In genomic region chr12:110049034-110049433, GRCh38 we compare ENCODE assay signal across 8 cellular contexts. TPM values are rescaled to one million over a fixed set of nuclear protein-coding genes. Genes with fewer than 3 reads are reported as not detected.
DNase-seq lines count a peak whose midpoint lies in the region; ATAC-seq, FAIRE-seq and TF ChIP-seq lines count a peak whose summit lies in the region.
"Not testable (repeated sequence)": the region's sequence is repeated elsewhere in the genome, so short reads cannot be mapped to it uniquely, and the experiment has no call there.

No MANE protein-coding gene starts in this region.

- CTCF ChIA-PET in endothelial cell of umbilical vein (lab: Charles Lee): not testable (repeated sequence)

- in situ Hi-C loops in transverse colon (cut with MboI; ENCODE audit: low pct_ligation_motif_present in 1 of 4, low pct_unique_long_range_greater_than_20kb in 1 of 4, low sequenced_read_pairs in 3 of 4): not testable (repeated sequence)

- H3K79me2 ChIP-seq in endothelial cell of umbilical vein (ENCODE audit: control insufficient read depth, insufficient read depth, low read length): peaks cover 16% of the 10 kb centered on the region

- H3K4me3 ChIP-seq in GM06990 (replicated peaks; ENCODE audit: low read depth, low read length) (peak overlapping the region; percentile 86), HUES64 (ENCODE audit: low read length) (peak overlapping the region; percentile 81), SK-N-MC (peak overlapping the region; percentile 96), endothelial cell of umbilical vein (replicated peaks in 1 of 3; ENCODE audit: insufficient read depth in 1 of 3, low read depth in 1 of 3, low read length in 3 of 3) (peak overlapping the region in 2 of 3 experiments; percentile 61 to 87), left lung (peak overlapping the region in 1 of 2 donors; percentile 94), pancreas (peak overlapping the region in 3 of 4 donors; percentile 79 to 84 (median 80)), transverse colon (peak overlapping the region in 2 of 4 donors; percentile 79 to 82)

- H3K27me3 ChIP-seq in GM06990 (replicated peaks; ENCODE audit: control insufficient read depth, insufficient read depth, low read length); HUES64 (ENCODE audit: insufficient read depth, low read length); endothelial cell of umbilical vein (ENCODE audit: control insufficient read depth in 2 of 2, insufficient read depth in 2 of 2, low read length in 2 of 2); left lung; pancreas; transverse colon: not testable (repeated sequence)

- not testable (repeated sequence) for H3K4me1 ChIP-seq in HUES64 (ENCODE audit: insufficient read depth, low read length); endothelial cell of umbilical vein (ENCODE audit: control insufficient read depth, extremely low read depth, insufficient read depth, low read length); pancreas
- H3K4me1 ChIP-seq in left lung (peaks cover 15 to 29% of the 10 kb centered on the region in 2 donors), transverse colon (peaks cover 9 to 23% (median 14%) of the 10 kb centered on the region in 4 donors)

- not testable (repeated sequence) for H3K9me1 ChIP-seq in endothelial cell of umbilical vein (replicated peaks; ENCODE audit: control insufficient read depth, extremely low read depth, insufficient read depth, low read length)

- POLR2A ChIA-PET in endothelial cell of umbilical vein (lab: Charles Lee): not testable (repeated sequence)

- TF ChIP-seq POLR2A in endothelial cell of umbilical vein (IDR thresholded peaks at IDR 0.05; ENCODE audit: low read depth, low read length); transverse colon (IDR thresholded peaks at IDR 0.05): not testable (repeated sequence)

- not testable (repeated sequence) for FAIRE-seq in endothelial cell of umbilical vein (lab: Jason Lieb, UNC); pancreas (lab: Jason Lieb, UNC)

- intact Hi-C loops in endothelial cell of umbilical vein (cut with micrococcal nuclease); left lung (cut with DNase I); pancreas (cut with DNase I); transverse colon (cut with DNase I; ENCODE audit: low total_unique reads): not testable (repeated sequence)

- 90% methylated on average over 11 of the region's 11 CpGs for WGBS in HUES64
- WGBS in pancreas, 2 donors: 88 to 91% methylated on average over 11 of the region's 11 CpGs
- WGBS in transverse colon (ENCODE audit: low coverage in 1 of 2), 2 donors: 91 to 94% methylated on average over 3 to 11 of the region's 11 CpGs

- TF ChIP-seq EP300 in transverse colon (IDR thresholded peaks at IDR 0.05; ENCODE audit: low read depth): not testable (repeated sequence)

- peak overlapping the region; percentile 83 for H3K4me3 Mint-ChIP-seq in activated naive CD8-positive, alpha-beta T cell treated with anti-CD3 and anti-CD28 coated beads, Interleukin-2, amount 50 U/mL, for 24 hours

- H3K36me3 Mint-ChIP-seq in activated naive CD8-positive, alpha-beta T cell treated with anti-CD3 and anti-CD28 coated beads, Interleukin-2, amount 50 U/mL, for 24 hours (ENCODE audit: low read depth): not testable (repeated sequence)

- not testable (repeated sequence) for H3K9me3 Mint-ChIP-seq in activated naive CD8-positive, alpha-beta T cell treated with anti-CD3 and anti-CD28 coated beads, Interleukin-2, amount 50 U/mL, for 24 hours

- DNase-seq in GM06990 (ENCODE audit: extremely low read depth, insufficient read length): peak; percentile 64
- not testable (repeated sequence) for DNase-seq in SK-N-MC (ENCODE audit: low read depth, low spot score); activated naive CD8-positive, alpha-beta T cell treated with anti-CD3 and anti-CD28 coated beads, Interleukin-2, amount 50 U/mL, for 24 hours; endothelial cell of umbilical vein (ENCODE audit: low read depth, low spot score); left lung; pancreas
- DNase-seq in transverse colon: peak; percentile 44

- dilution Hi-C loops in endothelial cell of umbilical vein (cut with MboI; ENCODE audit: extremely low pct_ligation_motif_present, low sequenced_read_pairs): not testable (repeated sequence)

- not testable (repeated sequence) for H3K27ac ChIP-seq in HUES64 (ENCODE audit: low read depth, low read length)
- H3K27ac ChIP-seq in SK-N-MC: peak overlapping the region; percentile 84
- peak overlapping the region; percentile 33 for H3K27ac ChIP-seq in endothelial cell of umbilical vein (ENCODE audit: insufficient read depth, low read depth, low read length)
- peak overlapping the region; percentile 78 to 92 for H3K27ac ChIP-seq in left lung
- peak overlapping the region in 2 of 4 donors; percentile 63 to 78 for H3K27ac ChIP-seq in pancreas
- peak overlapping the region; percentile 83 to 92 (median 86) for H3K27ac ChIP-seq in transverse colon

- H3K9ac ChIP-seq in HUES64 (ENCODE audit: low read depth, low read length) (peak overlapping the region; percentile 60; the same call in 1 of the 2 replicates), SK-N-MC (ENCODE audit: insufficient read length) (peak overlapping the region; percentile 65)
- not testable (repeated sequence) for H3K9ac ChIP-seq in endothelial cell of umbilical vein (replicated peaks; ENCODE audit: extremely low read depth, insufficient read depth, low read length)

- H4K20me1 ChIP-seq in endothelial cell of umbilical vein (replicated peaks; ENCODE audit: control insufficient read depth, extremely low read depth, insufficient read depth, low read length): not testable (repeated sequence)

- peak overlapping the region; percentile 90 for H3K27ac Mint-ChIP-seq in activated naive CD8-positive, alpha-beta T cell treated with anti-CD3 and anti-CD28 coated beads, Interleukin-2, amount 50 U/mL, for 24 hours

- not testable (repeated sequence) for H3K9me3 ChIP-seq in HUES64 (ENCODE audit: insufficient read depth, low read depth, low read length); SK-N-MC (ENCODE audit: low read depth, low read length); endothelial cell of umbilical vein (replicated peaks; ENCODE audit: control insufficient read depth, insufficient read depth, low read length); left lung; pancreas; transverse colon

- H3K27me3 Mint-ChIP-seq in activated naive CD8-positive, alpha-beta T cell treated with anti-CD3 and anti-CD28 coated beads, Interleukin-2, amount 50 U/mL, for 24 hours: not testable (repeated sequence)

- not testable (repeated sequence) for TF ChIP-seq CTCF in GM06990 (IDR thresholded peaks at IDR 0.05; ENCODE audit: insufficient read depth, low read length, poor library complexity, severe bottlenecking); endothelial cell of umbilical vein (IDR thresholded peaks at IDR 0.05; ENCODE audit: extremely low read depth in 1 of 2, insufficient read depth in 1 of 2, low read depth in 1 of 2, low read length in 2 of 2); left lung (IDR thresholded peaks at IDR 0.05); pancreas (IDR thresholded peaks at IDR 0.05); transverse colon (IDR thresholded peaks at IDR 0.05)

- ATAC-seq in activated naive CD8-positive, alpha-beta T cell treated with anti-CD3 and anti-CD28 coated beads, Interleukin-2, amount 50 U/mL, for 24 hours; left lung; pancreas: not testable (repeated sequence)

- H3K36me3 ChIP-seq in GM06990 (ENCODE audit: control insufficient read depth, insufficient read depth, low read length); HUES64 (ENCODE audit: insufficient read depth, low read length); SK-N-MC (ENCODE audit: insufficient read depth, low read length); endothelial cell of umbilical vein (ENCODE audit: control insufficient read depth in 2 of 2, extremely low read depth in 1 of 2, insufficient read depth in 2 of 2, low read length in 2 of 2); left lung; pancreas; transverse colon: not testable (repeated sequence)

- peak overlapping the region; percentile 53 for H2AFZ ChIP-seq in endothelial cell of umbilical vein (ENCODE audit: low read depth, low read length)

- not testable (repeated sequence) for BruUV-seq in endothelial cell of umbilical vein (replicated peaks; lab: Mats Ljungman, UMichigan)

- H3K4me2 ChIP-seq in endothelial cell of umbilical vein (ENCODE audit: insufficient read depth, low read length): peak overlapping the region; percentile 67

- H3K4me1 Mint-ChIP-seq in activated naive CD8-positive, alpha-beta T cell treated with anti-CD3 and anti-CD28 coated beads, Interleukin-2, amount 50 U/mL, for 24 hours: peaks cover 40% of the 10 kb centered on the region

RNA-seq across cellular contexts. Expression of gene C12orf76, which starts 0.7 kb away (rescaled TPM):
- polyA plus RNA-seq in HUES64 (2013, experiment 1 of 2): 7.1 TPM
- 12.6 TPM for polyA plus RNA-seq in HUES64 (2013, experiment 2 of 2)
- total RNA-seq in endothelial cell of umbilical vein (11.9 and 13.4 TPM in 2 replicates), left lung (10 to 100 TPM; 13.9 to 25.1 TPM), pancreas (1 to 10 TPM; 4.3 to 9.7 (median 5.8) TPM), transverse colon (10 to 100 TPM in 2 of 4 donors, 1 to 10 TPM in 1, not detected in 1; 9.3 to 11.0 (median 10.1) TPM)
- polyA plus RNA-seq in endothelial cell of umbilical vein (12.9 and 17.1 TPM in 2 replicates), pancreas (10 to 100 TPM in 1 of 2 donors, 1 to 10 TPM in 1; 6.8 to 17.0 TPM)
- polyA plus RNA-seq in endothelial cell of umbilical vein (2011; cell fraction: cytosol; rRNA removed): 13.2 and 13.9 TPM in 2 replicates
- 8.2 and 9.5 TPM in 2 replicates for polyA plus RNA-seq in endothelial cell of umbilical vein (2011; cell fraction: nucleus; rRNA removed)
- polyA plus RNA-seq in endothelial cell of umbilical vein (2012): 10.6 and 15.2 TPM in 2 replicates
- 10.7 and 11.4 TPM in 2 replicates for polyA minus RNA-seq in endothelial cell of umbilical vein
- polyA minus RNA-seq in endothelial cell of umbilical vein (2011; cell fraction: cytosol; rRNA and poly(A)+ RNA removed): 10.7 TPM
- polyA minus RNA-seq in endothelial cell of umbilical vein (2011; cell fraction: nucleus; rRNA and poly(A)+ RNA removed): 3.2 and 4.2 TPM in 2 replicates

RNA-seq across cellular contexts. Expression of gene ANKRD13A, which starts 49.8 kb away (rescaled TPM):
- polyA plus RNA-seq in HUES64 (2013, experiment 1 of 2): 11.9 TPM
- polyA plus RNA-seq in HUES64 (2013, experiment 2 of 2): 13.9 TPM
- total RNA-seq in endothelial cell of umbilical vein (36.2 and 37.0 TPM in 2 replicates), left lung (10 to 100 TPM; 57.0 to 69.9 TPM), pancreas (10 to 100 TPM; 14.0 to 29.7 (median 16.7) TPM), transverse colon (100 to 1,000 TPM in 3 of 4 donors, 10 to 100 TPM in 1; 96.1 to 189 (median 115) TPM)
- polyA plus RNA-seq in endothelial cell of umbilical vein (43.9 and 49.8 TPM in 2 replicates), pancreas (10 to 100 TPM; 10.7 to 25.7 TPM)
- polyA plus RNA-seq in endothelial cell of umbilical vein (2011; cell fraction: cytosol; rRNA removed): 29.6 and 34.0 TPM in 2 replicates
- polyA plus RNA-seq in endothelial cell of umbilical vein (2011; cell fraction: nucleus; rRNA removed): 60.8 and 83.6 TPM in 2 replicates
- polyA plus RNA-seq in endothelial cell of umbilical vein (2012): 24.3 and 28.2 TPM in 2 replicates
- 54.7 and 55.6 TPM in 2 replicates for polyA minus RNA-seq in endothelial cell of umbilical vein
- 16.3 TPM for polyA minus RNA-seq in endothelial cell of umbilical vein (2011; cell fraction: cytosol; rRNA and poly(A)+ RNA removed)
- polyA minus RNA-seq in endothelial cell of umbilical vein (2011; cell fraction: nucleus; rRNA and poly(A)+ RNA removed): 18.2 and 25.9 TPM in 2 replicates

RNA-seq across cellular contexts. Expression of gene GIT2, which starts 52.9 kb away (rescaled TPM):
- polyA plus RNA-seq in HUES64 (2013, experiment 1 of 2): 13.8 TPM
- 13.2 TPM for polyA plus RNA-seq in HUES64 (2013, experiment 2 of 2)
- total RNA-seq in endothelial cell of umbilical vein: 67.7 and 77.2 TPM in 2 replicates
- 32.5 and 37.3 TPM in 2 replicates for polyA plus RNA-seq in endothelial cell of umbilical vein
- 34.1 and 34.6 TPM in 2 replicates for polyA plus RNA-seq in endothelial cell of umbilical vein (2011; cell fraction: cytosol; rRNA removed)
- polyA plus RNA-seq in endothelial cell of umbilical vein (2011; cell fraction: nucleus; rRNA removed): 122 and 128 TPM in 2 replicates
- polyA plus RNA-seq in endothelial cell of umbilical vein (2012): 37.4 and 38.7 TPM in 2 replicates
- polyA minus RNA-seq in endothelial cell of umbilical vein: 83.4 and 88.7 TPM in 2 replicates
- 10.2 TPM for polyA minus RNA-seq in endothelial cell of umbilical vein (2011; cell fraction: cytosol; rRNA and poly(A)+ RNA removed)
- polyA minus RNA-seq in endothelial cell of umbilical vein (2011; cell fraction: nucleus; rRNA and poly(A)+ RNA removed): 94.9 and 130 TPM in 2 replicates
- 10 to 100 TPM; 42.7 to 72.7 TPM for total RNA-seq in left lung
- total RNA-seq in pancreas: 10 to 100 TPM; 24.7 to 38.8 (median 33.6) TPM
- 10 to 100 TPM; 16.5 to 21.8 TPM for polyA plus RNA-seq in pancreas
- 10 to 100 TPM; 25.3 to 64.0 (median 44.0) TPM for total RNA-seq in transverse colon
